ENCODE assay signal across 12 cellular contexts in the genomic region with DNA sequence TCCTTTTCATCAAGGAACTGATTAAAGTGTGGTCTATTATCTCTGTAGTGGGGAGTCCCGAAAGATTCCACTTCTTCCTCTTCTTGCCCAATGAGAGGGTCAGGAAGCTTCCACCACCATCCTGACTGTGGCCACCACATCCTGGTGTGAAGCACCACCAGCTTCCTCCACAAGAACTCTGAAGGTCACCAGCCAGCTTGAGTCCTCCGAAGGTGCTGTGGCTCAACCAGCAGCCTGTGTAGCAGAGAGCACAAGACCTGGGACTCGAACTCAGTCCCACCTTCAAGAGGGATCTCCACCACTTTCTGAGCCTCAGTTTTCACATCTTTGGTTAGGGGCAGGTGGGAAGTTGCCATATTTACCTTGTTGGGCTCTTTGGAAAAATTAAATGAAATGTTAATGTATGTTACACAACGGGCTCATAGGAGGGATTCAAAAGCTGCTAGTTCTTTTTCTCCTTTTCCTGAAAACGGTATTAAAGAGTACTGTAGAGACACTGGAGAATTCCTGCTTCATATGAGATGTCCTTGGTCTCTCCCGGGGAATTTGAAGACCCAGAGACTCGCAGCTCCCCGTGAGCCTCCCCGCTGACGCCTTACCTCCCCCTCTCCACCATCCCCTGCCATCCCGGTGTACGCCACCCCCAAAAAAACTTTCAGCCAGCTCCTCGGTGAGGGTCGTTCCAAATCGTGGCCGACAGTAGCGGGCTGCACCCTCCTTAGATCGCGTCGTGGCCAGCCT. TPM values are rescaled to one million over a fixed set of nuclear protein-coding genes. Genes with fewer than 3 reads are reported as not detected.
DNase-seq lines count a peak whose midpoint lies in the region; ATAC-seq lines count a peak whose summit lies in the region.
"Had no signal": no experiment of that assay in that cellular context is flagged by ENCODE, and none has a peak within 500 bp of the region (broad histone marks: within the 10 kb centered on the region; RNA-seq: fewer than 3 reads in every experiment).

No MANE protein-coding gene starts in this region.

- peaks cover 68% of the 10 kb centered on the region for H3K27me3 ChIP-seq in iPS-18a (ENCODE audit: control insufficient read depth, insufficient read depth, low read length)

- peak in 1 of 2 donors; percentile 20 for ATAC-seq in stimulated activated naive B cell treated with anti-CD40 and anti-IgM and Interleukin-4, amounts not matched to agents 10 μg/mL and 1 μg/mL and 100 μg/mL, for 72 hours (replicated peaks)
- no peak for ATAC-seq in HG03354 (IDR thresholded peaks at IDR 0.05; ENCODE audit: poor library complexity, severe bottlenecking, unreplicated experiment)
- ATAC-seq: gastroesophageal sphincter, K562 had no signal

- H3K4me1 ChIP-seq in iPS-18a (ENCODE audit: control insufficient read depth, low read depth, low read length), result no peaks in the 10 kb centered on the region

- H3K9me3 ChIP-seq in iPS-18a (ENCODE audit: control insufficient read depth, low read depth, low read length), result no peaks in the 10 kb centered on the region

- intact Hi-C loops in activated naive CD4-positive, alpha-beta T cell treated with anti-CD3 and anti-CD28 coated beads for 36 hours (cut with micrococcal nuclease), result no loop called here

- H3K4me3 Mint-ChIP-seq in activated naive CD4-positive, alpha-beta T cell treated with anti-CD3 and anti-CD28 coated beads for 36 hours, result peak overlapping the region; percentile 49
- H3K4me3 Mint-ChIP-seq in activated naive CD8-positive, alpha-beta T cell, result peak overlapping the region; percentile 80
- H3K4me3 Mint-ChIP-seq in stimulated activated naive B cell treated with anti-CD40 and anti-IgM and Interleukin-4, amounts not matched to agents 10 μg/mL and 1 μg/mL and 100 μg/mL, for 72 hours, result peak overlapping the region; percentile 83 to 87
- H3K4me3 Mint-ChIP-seq: dendritic cell treated with granulocyte-macrophage colony-stimulating factor and Interleukin-4, amounts not matched to agents 40 ng/mL and 50 ng/mL, for 4 days had no signal

- H3K36me3 ChIP-seq in iPS-18a (ENCODE audit: control insufficient read depth, low read depth, low read length), result no peaks in the 10 kb centered on the region
- H3K36me3 ChIP-seq: gastroesophageal sphincter had no signal

- no peak overlapping the region for H3K27ac ChIP-seq in iPS-18a (ENCODE audit: low read length)
- H3K27ac ChIP-seq: gastroesophageal sphincter had no signal

- no peaks in the 10 kb centered on the region for H3K36me3 Mint-ChIP-seq in activated naive CD4-positive, alpha-beta T cell treated with anti-CD3 and anti-CD28 coated beads for 36 hours (ENCODE audit: low read depth)
- no peaks in the 10 kb centered on the region for H3K36me3 Mint-ChIP-seq in activated naive CD8-positive, alpha-beta T cell
- peaks cover 0 to 2% of the 10 kb centered on the region in 2 donors for H3K36me3 Mint-ChIP-seq in stimulated activated naive B cell treated with anti-CD40 and anti-IgM and Interleukin-4, amounts not matched to agents 10 μg/mL and 1 μg/mL and 100 μg/mL, for 72 hours

- no peaks in the 10 kb centered on the region for H3K9me3 Mint-ChIP-seq in activated naive CD4-positive, alpha-beta T cell treated with anti-CD3 and anti-CD28 coated beads for 36 hours
- no peaks in the 10 kb centered on the region for H3K9me3 Mint-ChIP-seq in activated naive CD8-positive, alpha-beta T cell (ENCODE audit: low read depth)
- H3K9me3 Mint-ChIP-seq in stimulated activated naive B cell treated with anti-CD40 and anti-IgM and Interleukin-4, amounts not matched to agents 10 μg/mL and 1 μg/mL and 100 μg/mL, for 72 hours, result no peaks in the 10 kb centered on the region
- H3K9me3 Mint-ChIP-seq: dendritic cell treated with granulocyte-macrophage colony-stimulating factor and Interleukin-4, amounts not matched to agents 40 ng/mL and 50 ng/mL, for 4 days had no signal

- H3K4me3 ChIP-seq in iPS-18a (ENCODE audit: low read length), result peak overlapping the region; percentile 60
- H3K4me3 ChIP-seq: K562 had no signal

- H3K27ac Mint-ChIP-seq in activated naive CD4-positive, alpha-beta T cell treated with anti-CD3 and anti-CD28 coated beads for 36 hours, result no peak overlapping the region
- no peak overlapping the region for H3K27ac Mint-ChIP-seq in activated naive CD8-positive, alpha-beta T cell
- no peak overlapping the region for H3K27ac Mint-ChIP-seq in stimulated activated naive B cell treated with anti-CD40 and anti-IgM and Interleukin-4, amounts not matched to agents 10 μg/mL and 1 μg/mL and 100 μg/mL, for 72 hours
- H3K27ac Mint-ChIP-seq: dendritic cell treated with granulocyte-macrophage colony-stimulating factor and Interleukin-4, amounts not matched to agents 40 ng/mL and 50 ng/mL, for 4 days had no signal

- H3K27me3 Mint-ChIP-seq in activated naive CD4-positive, alpha-beta T cell treated with anti-CD3 and anti-CD28 coated beads for 36 hours (ENCODE audit: low read depth), result peaks cover 61% of the 10 kb centered on the region
- H3K27me3 Mint-ChIP-seq in activated naive CD8-positive, alpha-beta T cell, result peaks cover 48% of the 10 kb centered on the region
- peaks cover 70 to 86% of the 10 kb centered on the region in 2 donors for H3K27me3 Mint-ChIP-seq in stimulated activated naive B cell treated with anti-CD40 and anti-IgM and Interleukin-4, amounts not matched to agents 10 μg/mL and 1 μg/mL and 100 μg/mL, for 72 hours

- no peak for DNase-seq in activated naive CD4-positive, alpha-beta T cell treated with anti-CD3 and anti-CD28 coated beads for 36 hours
- DNase-seq in activated naive CD4-positive, alpha-beta T cell treated with Interleukin-2 at 50 U/mL for 16 hours, result no peak
- no peak for DNase-seq in stimulated activated naive B cell treated with anti-CD40 and anti-IgM and Interleukin-4, amounts not matched to agents 10 μg/mL and 1 μg/mL and 100 μg/mL, for 72 hours
- no peak for DNase-seq in H4 (ENCODE audit: low spot score)
- DNase-seq in C1 segment of cervical spinal cord (lab: John Stamatoyannopoulos, UW), result no peak
- DNase-seq: NCI-H2081 had no signal

- peaks cover 5% of the 10 kb centered on the region for H3K4me1 Mint-ChIP-seq in activated naive CD4-positive, alpha-beta T cell treated with anti-CD3 and anti-CD28 coated beads for 36 hours (ENCODE audit: low read depth)
- peaks cover 16% of the 10 kb centered on the region for H3K4me1 Mint-ChIP-seq in activated naive CD8-positive, alpha-beta T cell (ENCODE audit: low read depth)
- peaks cover 12 to 33% of the 10 kb centered on the region in 2 donors for H3K4me1 Mint-ChIP-seq in stimulated activated naive B cell treated with anti-CD40 and anti-IgM and Interleukin-4, amounts not matched to agents 10 μg/mL and 1 μg/mL and 100 μg/mL, for 72 hours

- CTCF ChIA-PET in activated naive CD4-positive, alpha-beta T cell treated with anti-CD3 and anti-CD28 coated beads for 36 hours (lab: Charles Lee), result interaction anchor here (0.6 to 1.4 kb wide), 2 partner anchors 10 to 11 kb away, joined by 3 to 4 read pairs; no protein-coding TSS in a partner anchor

- H3K9ac ChIP-seq in iPS-18a (ENCODE audit: low read length), result no peak overlapping the region

RNA-seq across cellular contexts. Expression of a gene that starts 0.8 kb away (rescaled TPM):
- total RNA-seq in activated naive CD4-positive, alpha-beta T cell treated with anti-CD3 and anti-CD28 coated beads for 36 hours, result not detected
- total RNA-seq in H4 (2014; rRNA removed; shearing (Covaris generic)), result 0.02 TPM in 1 of 2 replicates, not detected in the other
- total RNA-seq: K562 had no signal
